8 cellular contexts compared by ENCODE assay signal in genomic region chr6:113856011-113856551, GRCh38. TPM values are rescaled to one million over a fixed set of nuclear protein-coding genes. Genes with fewer than 3 reads are reported as not detected.
DNase-seq lines count a peak whose midpoint lies in the region; ATAC-seq, FAIRE-seq and TF ChIP-seq lines count a peak whose summit lies in the region.

No MANE protein-coding gene starts in this region.

- H3K27me3 Mint-ChIP-seq in activated CD4-positive, alpha-beta T cell treated with anti-CD3 and anti-CD28 coated beads, Interleukin-2, amount 10 ng/mL, durations not matched to agents 24 days and 14 days: peaks cover 49% of the 10 kb centered on the region
- H3K27me3 Mint-ChIP-seq in activated CD4-positive, alpha-beta T cell treated with anti-CD3 and anti-CD28 coated beads, Interleukin-2, amount 10 ng/mL, durations not matched to agents 7 days and 5 days: peaks cover 50% of the 10 kb centered on the region

- H3K36me3 Mint-ChIP-seq in activated CD4-positive, alpha-beta T cell treated with anti-CD3 and anti-CD28 coated beads, Interleukin-2, amount 10 ng/mL, durations not matched to agents 24 days and 14 days (ENCODE audit: low read depth): peaks cover 1% of the 10 kb centered on the region
- peaks cover 2% of the 10 kb centered on the region for H3K36me3 Mint-ChIP-seq in activated CD4-positive, alpha-beta T cell treated with anti-CD3 and anti-CD28 coated beads, Interleukin-2, amount 10 ng/mL, durations not matched to agents 7 days and 5 days (ENCODE audit: low read depth)

- TF ChIP-seq RAD21 in GM12878 (IDR thresholded peaks at IDR 0.05; ENCODE audit: insufficient read depth, low read depth, low read length): no peak

- H3K4me1 ChIP-seq in GM12878 (ENCODE audit: control insufficient read depth, insufficient read depth, low read length): peaks cover 5% of the 10 kb centered on the region
- no peaks in the 10 kb centered on the region for H3K4me1 ChIP-seq in iPS-20b (ENCODE audit: insufficient read depth, low read length)
- peaks cover 0 to 36% (median 21%) of the 10 kb centered on the region in 4 donors for H3K4me1 ChIP-seq in stomach

- no peaks in the 10 kb centered on the region for H3K9me3 ChIP-seq in GM12878 (replicated peaks; ENCODE audit: control insufficient read depth, insufficient read depth, low read length)
- H3K9me3 ChIP-seq in iPS-20b (ENCODE audit: insufficient read depth, low read depth, low read length): no peaks in the 10 kb centered on the region
- H3K9me3 ChIP-seq in stomach: no peaks in the 10 kb centered on the region

- peaks cover 17% of the 10 kb centered on the region for H3K4me1 Mint-ChIP-seq in activated CD4-positive, alpha-beta T cell treated with anti-CD3 and anti-CD28 coated beads, Interleukin-2, amount 10 ng/mL, durations not matched to agents 24 days and 14 days
- peaks cover 16% of the 10 kb centered on the region for H3K4me1 Mint-ChIP-seq in activated CD4-positive, alpha-beta T cell treated with anti-CD3 and anti-CD28 coated beads, Interleukin-2, amount 10 ng/mL, durations not matched to agents 7 days and 5 days

- H3K36me3 ChIP-seq in GM12878 (ENCODE audit: control insufficient read depth in 2 of 2, insufficient read depth in 2 of 2, low read length in 1 of 2): no peaks in the 10 kb centered on the region; a peak in 1 of 4 replicates
- peaks cover 8% of the 10 kb centered on the region for H3K36me3 ChIP-seq in iPS-20b (ENCODE audit: insufficient read depth, low read depth, low read length)
- H3K36me3 ChIP-seq in stomach: no peaks in the 10 kb centered on the region

- no peak overlapping the region for H3K4me3 Mint-ChIP-seq in activated CD4-positive, alpha-beta T cell treated with anti-CD3 and anti-CD28 coated beads, Interleukin-2, amount 10 ng/mL, durations not matched to agents 24 days and 14 days
- no peak overlapping the region for H3K4me3 Mint-ChIP-seq in activated CD4-positive, alpha-beta T cell treated with anti-CD3 and anti-CD28 coated beads, Interleukin-2, amount 10 ng/mL, durations not matched to agents 7 days and 5 days

- H3K4me3 ChIP-seq in GM12878 (peak overlapping the region; percentile 89), iPS-20b (ENCODE audit: low read length) (peak overlapping the region; percentile 96), stomach (peak overlapping the region; percentile 57 to 86 (median 72))

- no peak for ATAC-seq in GM12878
- ATAC-seq in GM18498 (IDR thresholded peaks at IDR 0.05; ENCODE audit: unreplicated experiment): no peak

- peak; percentile 68 for DNase-seq in activated CD4-positive, alpha-beta T cell treated with anti-CD3 and anti-CD28 coated beads, Interleukin-2, amount 10 ng/mL, durations not matched to agents 24 days and 14 days
- DNase-seq in activated CD4-positive, alpha-beta T cell treated with anti-CD3 and anti-CD28 coated beads, Interleukin-2, amount 10 ng/mL, durations not matched to agents 7 days and 5 days: no peak
- peak; percentile 56 for DNase-seq in NCI-H2227 (lab: John Stamatoyannopoulos, UW; ENCODE audit: unreplicated experiment)
- no peak for DNase-seq in GM12878 (ENCODE audit: low read depth, low spot score)
- peak; percentile 29 for DNase-seq in stomach
- DNase-seq in HUDEP-2 (lab: John Stamatoyannopoulos, UW; ENCODE audit: unreplicated experiment in 76 of 76): no peak

- RAD21 ChIA-PET in GM12878 (lab: Charles Lee; ENCODE audit: unreplicated experiment): interaction anchor here (0.6 to 3.0 kb wide), 20 partner anchors 17 to 549 kb away, joined by 3 to 25 read pairs (median 6); no protein-coding TSS in a partner anchor

- H3K79me2 ChIP-seq in GM12878 (ENCODE audit: control insufficient read depth, insufficient read depth, low read length): peaks cover 54% of the 10 kb centered on the region

- peak overlapping the region; percentile 90 for H2AFZ ChIP-seq in GM12878 (ENCODE audit: control insufficient read depth, low read depth, low read length)

- in situ Hi-C loops in GM12878 (cut with MboI): loop anchor here (5.0 kb wide), 2 partner anchors 224 to 549 kb away; no protein-coding TSS in a partner anchor

- H3K9me3 Mint-ChIP-seq in activated CD4-positive, alpha-beta T cell treated with anti-CD3 and anti-CD28 coated beads, Interleukin-2, amount 10 ng/mL, durations not matched to agents 24 days and 14 days: peaks cover 13% of the 10 kb centered on the region
- no peaks in the 10 kb centered on the region for H3K9me3 Mint-ChIP-seq in activated CD4-positive, alpha-beta T cell treated with anti-CD3 and anti-CD28 coated beads, Interleukin-2, amount 10 ng/mL, durations not matched to agents 7 days and 5 days

- CTCF ChIA-PET in activated CD4-positive, alpha-beta T cell treated with anti-CD3 and anti-CD28 coated beads, Interleukin-2, amount 10 ng/mL, durations not matched to agents 7 days and 5 days (lab: Charles Lee): interaction anchor here (0.6 kb wide), 1 partner anchor 414 kb away, joined by 5 read pairs; no protein-coding TSS in a partner anchor
- CTCF ChIA-PET in GM12878 (lab: Yijun Ruan, JAX): interaction anchor here (0.6 to 2.9 kb wide), 12 partner anchors 23 to 549 kb away, joined by 3 to 17 read pairs (median 4); no protein-coding TSS in a partner anchor

- H3K27ac Mint-ChIP-seq in activated CD4-positive, alpha-beta T cell treated with anti-CD3 and anti-CD28 coated beads, Interleukin-2, amount 10 ng/mL, durations not matched to agents 24 days and 14 days: no peak overlapping the region
- H3K27ac Mint-ChIP-seq in activated CD4-positive, alpha-beta T cell treated with anti-CD3 and anti-CD28 coated beads, Interleukin-2, amount 10 ng/mL, durations not matched to agents 7 days and 5 days: no peak overlapping the region

- no peak for TF ChIP-seq CTCF in GM12878 (IDR thresholded peaks at IDR 0.05 in 2 of 3, conservative IDR thresholded peaks at IDR 0.05 in 1 of 3; ENCODE audit: control insufficient read depth in 2 of 3, extremely low read depth in 1 of 3, insufficient read depth in 1 of 3, low read depth in 3 of 3, low read length in 3 of 3)
- no peak for TF ChIP-seq CTCF in stomach (IDR thresholded peaks at IDR 0.05)

- intact Hi-C loops in activated CD4-positive, alpha-beta T cell treated with anti-CD3 and anti-CD28 coated beads, Interleukin-2, amount 10 ng/mL, durations not matched to agents 24 days and 14 days (cut with micrococcal nuclease): loop anchor here (5.0 kb wide), 1 partner anchor 224 kb away; no protein-coding TSS in a partner anchor
- intact Hi-C loops in GM12878 (cut with micrococcal nuclease; ENCODE audit: unreplicated experiment) (loop anchor here (2.0 to 5.0 kb wide), 4 partner anchors 167 to 1074 kb away; no protein-coding TSS in a partner anchor), stomach (cut with DNase I; ENCODE audit: low total_unique reads) (no loop called here)

- SMC1A ChIA-PET in GM12878 (lab: Charles Lee; ENCODE audit: uncharacterized antibody, unreplicated experiment): interaction anchor here (0.8 to 3.6 kb wide), 22 partner anchors 9 to 549 kb away, joined by 3 to 41 read pairs (median 4); no protein-coding TSS in a partner anchor

- H3K9ac ChIP-seq in GM12878 (ENCODE audit: control insufficient read depth, insufficient read depth, low read length) (peak overlapping the region; percentile 63), iPS-20b (ENCODE audit: low read depth, low read length) (peak overlapping the region; percentile 100; the same call in 1 of the 2 replicates)

- H3K27me3 ChIP-seq in GM12878 (replicated peaks in 1 of 2; ENCODE audit: control insufficient read depth in 2 of 2, insufficient read depth in 2 of 2, low read length in 1 of 2) (no peaks in the 10 kb centered on the region; a peak in 1 of 4 replicates), iPS-20b (ENCODE audit: insufficient read depth, low read length) (peaks cover 47% of the 10 kb centered on the region), stomach (no peaks in the 10 kb centered on the region)

- peak overlapping the region; percentile 99 for H3K4me2 ChIP-seq in GM12878 (ENCODE audit: control insufficient read depth, insufficient read depth)

- FAIRE-seq in GM12878 (lab: Jason Lieb, UNC): no peak

- WGBS in GM12878 (ENCODE audit: insufficient coverage, insufficient replicate concordance, low lambda C conversion rate, missing lambda C conversion rate): 1% methylated on average over 20 of the region's 20 CpGs
- WGBS in stomach, 5 donors: 0 to 2% (median 1%) methylated on average over 20 of the region's 20 CpGs

- BruUV-seq in GM12878 (replicated peaks; lab: Mats Ljungman, UMichigan): no TSS peak

- H3K27ac ChIP-seq in GM12878 (ENCODE audit: control insufficient read depth, insufficient read depth): peak overlapping the region; percentile 94
- no peak overlapping the region for H3K27ac ChIP-seq in iPS-20b (ENCODE audit: low read length)
- peak overlapping the region; percentile 84 to 99 (median 94) for H3K27ac ChIP-seq in stomach

- POLR2A ChIA-PET in activated CD4-positive, alpha-beta T cell treated with anti-CD3 and anti-CD28 coated beads, Interleukin-2, amount 10 ng/mL, durations not matched to agents 7 days and 5 days (lab: Charles Lee): no interaction called here
- POLR2A ChIA-PET in GM12878 (lab: Charles Lee): interaction anchor here (1.3 to 2.3 kb wide), 16 partner anchors 18 to 550 kb away, joined by 3 to 24 read pairs (median 10); no protein-coding TSS in a partner anchor

- no peak for TF ChIP-seq EP300 in GM12878 (IDR thresholded peaks at IDR 0.05; ENCODE audit: borderline replicate concordance in 1 of 2, control insufficient read depth in 1 of 2, low read depth in 2 of 2, low read length in 2 of 2)
- TF ChIP-seq EP300 in stomach (IDR thresholded peaks at IDR 0.05): no peak

- no peaks in the 10 kb centered on the region; the same call in 1 of the 2 replicates for H4K20me1 ChIP-seq in GM12878 (ENCODE audit: control insufficient read depth, insufficient read depth)

- TF ChIP-seq POLR2A in GM12878 (IDR thresholded peaks at IDR 0.05; ENCODE audit: low read depth, low read length) (no peak; the same call in 1 of the 2 replicates), stomach (IDR thresholded peaks at IDR 0.05) (no peak)

RNA-seq across cellular contexts. Expression of gene MARCKS, which starts 1.1 kb away (rescaled TPM):
- total RNA-seq in activated CD4-positive, alpha-beta T cell treated with anti-CD3 and anti-CD28 coated beads, Interleukin-2, amount 10 ng/mL, durations not matched to agents 24 days and 14 days: 0.05 TPM in 1 of 2 replicates, not detected in the other
- total RNA-seq in activated CD4-positive, alpha-beta T cell treated with anti-CD3 and anti-CD28 coated beads, Interleukin-2, amount 10 ng/mL, durations not matched to agents 7 days and 5 days: under 1 TPM in 1 of 2 experiments, not detected in 1; 0.04 TPM
- total RNA-seq in GM12878 (2013; cell fraction: nucleolus; rRNA removed): 82.3 and 93.5 TPM in 2 replicates
- total RNA-seq in GM12878 (2014; rRNA removed) (117 and 126 TPM in 2 replicates), GM12878 (2014; rRNA removed; fragmentation: Illumina TruSeq; extraction: Trizol) (66.9 and 69.3 TPM in 2 replicates), GM12878 (2021) (164 and 172 TPM in 2 replicates), stomach (100 to 1,000 TPM in 1 of 5 donors, 10 to 100 TPM in 4; 19.8 to 594 (median 76.0) TPM)
- polyA plus RNA-seq in GM12878 (2011; ENCODE audit: low read depth): 21.0 TPM
- polyA plus RNA-seq in GM12878 (2011; rRNA removed) (133 and 179 TPM in 2 replicates), GM12878 (2014; fragmentation: Illumina TruSeq; extraction: Trizol) (57.9 and 75.6 TPM in 2 replicates), GM12878 (2014; fragmentation: Nextera tagmentation; extraction: Ambion mirVana) (100 to 1,000 TPM in 1 of 2 experiments, 10 to 100 TPM in 1; 80.6 to 134 TPM), GM12878 (2014; rRNA removed) (68.4 and 78.4 TPM in 2 replicates), GM12878 (2016; fragmentation: Nextera tagmentation; extraction: Ambion mirVana) (10 to 100 TPM; 29.0 to 42.6 TPM), stomach (10 to 100 TPM; 19.9 to 54.2 (median 28.5) TPM)
- polyA plus RNA-seq in GM12878 (2011; cell fraction: cytosol; rRNA removed): 34.8 and 36.8 TPM in 2 replicates
- 35.8 and 51.3 TPM in 2 replicates for polyA plus RNA-seq in GM12878 (2011; cell fraction: nucleus; rRNA removed)
- 63.3 and 74.6 TPM in 2 replicates for polyA plus RNA-seq in GM12878 (2012)
- 36.7 and 43.4 TPM in 2 replicates for polyA minus RNA-seq in GM12878 (2011; rRNA and poly(A)+ RNA removed)
- 43.2 and 45.2 TPM in 2 replicates for polyA minus RNA-seq in GM12878 (2011; cell fraction: cytosol; rRNA and poly(A)+ RNA removed)
- 28.7 and 43.7 TPM in 2 replicates for polyA minus RNA-seq in GM12878 (2011; cell fraction: nucleus; rRNA and poly(A)+ RNA removed)

Comparison
In these comparisons a context has a peak if more than half of its experiments do, and no peak if none do; other contexts are left out.
1. DNase-seq: peak in activated CD4-positive, alpha-beta T cell treated with anti-CD3 and anti-CD28 coated beads, Interleukin-2, amount 10 ng/mL, durations not matched to agents 24 days and 14 days (single experiment), NCI-H2227 (single experiment) and stomach (single experiment); none in activated CD4-positive, alpha-beta T cell treated with anti-CD3 and anti-CD28 coated beads, Interleukin-2, amount 10 ng/mL, durations not matched to agents 7 days and 5 days (single experiment), GM12878 (single experiment) and HUDEP-2 (0 of 76).
2. RNA of gene MARCKS, which starts 1.1 kb away (total RNA-seq): 66.9 to 172 TPM in GM12878 and 19.8 to 594 TPM in stomach; 0.05 TPM in activated CD4-positive, alpha-beta T cell treated with anti-CD3 and anti-CD28 coated beads, Interleukin-2, amount 10 ng/mL, durations not matched to agents 24 days and 14 days and 0.04 TPM in activated CD4-positive, alpha-beta T cell treated with anti-CD3 and anti-CD28 coated beads, Interleukin-2, amount 10 ng/mL, durations not matched to agents 7 days and 5 days; every median in the first group is over 10 times any median in the second.
3. Peak in every context shown above with its lines, with median percentiles within 50 percentile points of each other: H3K4me3 ChIP-seq.